In the genomic region with DNA sequence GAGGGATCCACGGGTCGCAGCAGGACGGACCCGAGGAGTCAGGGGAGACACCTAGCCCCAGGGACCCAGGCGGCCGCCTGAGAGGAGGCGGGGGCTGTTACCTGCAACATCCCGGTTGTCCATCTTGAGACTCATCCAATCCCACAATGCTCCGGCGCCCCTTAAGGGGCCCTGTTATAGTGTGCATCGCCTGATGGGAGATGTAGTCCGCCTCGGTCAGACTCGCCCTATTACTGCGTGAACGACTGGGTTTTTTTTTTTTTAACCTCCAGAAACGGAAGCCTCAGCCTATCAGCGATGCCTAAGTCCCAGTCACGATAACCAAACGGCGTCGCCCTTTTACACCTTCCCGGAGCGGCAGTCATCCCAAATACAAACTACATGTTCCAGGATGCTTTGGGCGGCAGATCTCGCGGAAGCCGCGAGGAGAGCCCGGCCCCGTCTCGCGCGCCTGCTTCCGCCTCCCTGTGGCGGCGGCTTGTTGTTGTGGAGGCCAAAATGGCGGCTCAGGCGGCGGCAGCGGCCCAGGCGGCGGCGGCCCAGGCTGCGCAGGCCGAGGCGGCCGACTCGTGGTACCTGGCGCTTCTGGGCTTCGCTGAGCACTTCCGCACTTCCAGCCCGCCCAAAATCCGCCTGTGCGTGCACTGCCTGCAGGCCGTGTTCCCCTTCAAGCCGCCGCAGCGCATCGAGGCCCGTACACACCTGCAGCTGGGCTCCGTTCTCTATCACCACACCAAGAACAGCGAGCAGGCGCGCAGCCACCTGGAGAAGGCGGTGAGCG, we compare ENCODE assay signal across 8 cellular contexts. TPM values are rescaled to one million over a fixed set of nuclear protein-coding genes. Genes with fewer than 3 reads are reported as not detected.
DNase-seq lines count a peak whose midpoint lies in the region; ATAC-seq and TF ChIP-seq lines count a peak whose summit lies in the region.

A gene with protein sequence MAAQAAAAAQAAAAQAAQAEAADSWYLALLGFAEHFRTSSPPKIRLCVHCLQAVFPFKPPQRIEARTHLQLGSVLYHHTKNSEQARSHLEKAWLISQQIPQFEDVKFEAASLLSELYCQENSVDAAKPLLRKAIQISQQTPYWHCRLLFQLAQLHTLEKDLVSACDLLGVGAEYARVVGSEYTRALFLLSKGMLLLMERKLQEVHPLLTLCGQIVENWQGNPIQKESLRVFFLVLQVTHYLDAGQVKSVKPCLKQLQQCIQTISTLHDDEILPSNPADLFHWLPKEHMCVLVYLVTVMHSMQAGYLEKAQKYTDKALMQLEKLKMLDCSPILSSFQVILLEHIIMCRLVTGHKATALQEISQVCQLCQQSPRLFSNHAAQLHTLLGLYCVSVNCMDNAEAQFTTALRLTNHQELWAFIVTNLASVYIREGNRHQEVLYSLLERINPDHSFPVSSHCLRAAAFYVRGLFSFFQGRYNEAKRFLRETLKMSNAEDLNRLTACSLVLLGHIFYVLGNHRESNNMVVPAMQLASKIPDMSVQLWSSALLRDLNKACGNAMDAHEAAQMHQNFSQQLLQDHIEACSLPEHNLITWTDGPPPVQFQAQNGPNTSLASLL (plus strand): TSS at position 468 of the 781 bp plus-strand sequence. CDS start 31 bp downstream, at position 499.
A gene with protein sequence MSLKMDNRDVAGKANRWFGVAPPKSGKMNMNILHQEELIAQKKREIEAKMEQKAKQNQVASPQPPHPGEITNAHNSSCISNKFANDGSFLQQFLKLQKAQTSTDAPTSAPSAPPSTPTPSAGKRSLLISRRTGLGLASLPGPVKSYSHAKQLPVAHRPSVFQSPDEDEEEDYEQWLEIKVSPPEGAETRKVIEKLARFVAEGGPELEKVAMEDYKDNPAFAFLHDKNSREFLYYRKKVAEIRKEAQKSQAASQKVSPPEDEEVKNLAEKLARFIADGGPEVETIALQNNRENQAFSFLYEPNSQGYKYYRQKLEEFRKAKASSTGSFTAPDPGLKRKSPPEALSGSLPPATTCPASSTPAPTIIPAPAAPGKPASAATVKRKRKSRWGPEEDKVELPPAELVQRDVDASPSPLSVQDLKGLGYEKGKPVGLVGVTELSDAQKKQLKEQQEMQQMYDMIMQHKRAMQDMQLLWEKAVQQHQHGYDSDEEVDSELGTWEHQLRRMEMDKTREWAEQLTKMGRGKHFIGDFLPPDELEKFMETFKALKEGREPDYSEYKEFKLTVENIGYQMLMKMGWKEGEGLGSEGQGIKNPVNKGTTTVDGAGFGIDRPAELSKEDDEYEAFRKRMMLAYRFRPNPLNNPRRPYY (minus strand): TSS at position 148 of the 781 bp plus-strand sequence. CDS start 13 bp downstream, at position 135.

- CTCF ChIA-PET in Panc1 (lab: Charles Lee) = no interaction called here

- H3K4me3 ChIP-seq in Jurkat, Clone E6-1 (ENCODE audit: low read length) = peak within 1 kb of the TSS; percentile 96
- H3K4me3 ChIP-seq in Panc1 (ENCODE audit: low read depth in 2 of 2, low read length in 2 of 2) = peak within 1 kb of the TSS; percentile 91
- H3K4me3 ChIP-seq in esophagus squamous epithelium = peak within 1 kb of the TSS; percentile 83 to 99 (median 88)

- H3K36me3 ChIP-seq in Panc1 (ENCODE audit: control insufficient read depth, insufficient read depth, low read length) (peaks cover 6% of the 10 kb centered on the region; the same call in 1 of the 2 replicates), esophagus squamous epithelium (peaks cover 5 to 41% (median 10%) of the 10 kb centered on the region in 3 donors)

- no peak for TF ChIP-seq CTCF in Panc1 (IDR thresholded peaks at IDR 0.05)
- TF ChIP-seq CTCF in esophagus squamous epithelium (IDR thresholded peaks at IDR 0.05) = peak in 5 of 6 experiments; percentile 34 to 58 (median 49)

- DNase-seq in DMS79 (lab: John Stamatoyannopoulos, UW) (peak; percentile 99), Panc1 (ENCODE audit: low read depth, low spot score) (peak; percentile 61), esophagus squamous epithelium (lab: John Stamatoyannopoulos, UW) (peak; percentile 68), myocyte (ENCODE audit: low read depth) (peak; percentile 90)
- DNase-seq in Jurkat, Clone E6-1 (ENCODE audit: low read depth, low spot score) = peak; percentile 94
- peak; percentile 91 to 93 for DNase-seq in activated T-cell treated with anti-CD3 and anti-CD28 coated beads, Interleukin-2, amount 50 U/mL, for 48 hours
- DNase-seq in stimulated activated CD8-positive, alpha-beta memory T cell treated with anti-CD3 and anti-CD28 coated beads, Interleukin-7, amount 100 ng/mL, for 48 hours (ENCODE audit: extremely low read depth in 1 of 2, low read depth in 1 of 2) = peak; percentile 82

- intact Hi-C loops in Panc1 (cut with micrococcal nuclease; ENCODE audit: unreplicated experiment) = no loop called here
- intact Hi-C loops in esophagus squamous epithelium (cut with DNase I) = no loop called here

- peak in 3 of 4 donors; percentile 8 to 53 (median 24) for TF ChIP-seq POLR2A in esophagus squamous epithelium (IDR thresholded peaks at IDR 0.05)

- H3K27me3 ChIP-seq in Panc1 (ENCODE audit: control insufficient read depth, insufficient read depth, low read length) (no peaks in the 10 kb centered on the region), esophagus squamous epithelium (no peaks in the 10 kb centered on the region)

- ATAC-seq in GM21619 (IDR thresholded peaks at IDR 0.05; ENCODE audit: unreplicated experiment) (peak; percentile 88), Panc1 (peak; percentile 97)

- WGBS in esophagus squamous epithelium, 2 donors = 0% methylated on average over 2 to 8 of the region's 67 CpGs

- H3K4me1 ChIP-seq in Panc1 (ENCODE audit: control insufficient read depth, insufficient read depth, low read length) (peaks cover 5% of the 10 kb centered on the region; the same call in 1 of the 2 replicates), esophagus squamous epithelium (peaks cover 21 to 54% (median 27%) of the 10 kb centered on the region in 3 donors)

- no TSS peak for BruUV-seq in Panc1 (replicated peaks; lab: Mats Ljungman, UMichigan)

- peak within 1 kb of the TSS; percentile 92 for H3K27ac ChIP-seq in Panc1 (ENCODE audit: low read length)
- peak within 1 kb of the TSS; percentile 94 to 98 (median 96) for H3K27ac ChIP-seq in esophagus squamous epithelium

- in situ Hi-C loops in Panc1 (cut with HindIII; ENCODE audit: low pct_unique_long_range_greater_than_20kb, low sequenced_read_pairs) = no loop called here

- H3K9me3 ChIP-seq in Panc1 (ENCODE audit: control insufficient read depth, insufficient read depth, low read depth, low read length) = no peaks in the 10 kb centered on the region
- H3K9me3 ChIP-seq in esophagus squamous epithelium = no peaks in the 10 kb centered on the region

- POLR2A ChIA-PET in Panc1 (lab: Charles Lee) = no interaction called here

RNA-seq across cellular contexts. Expression of the first gene that starts in this region (rescaled TPM):
- polyA plus RNA-seq in Jurkat, Clone E6-1 (2012; ENCODE audit: insufficient read depth, insufficient read length) = 50.7 TPM
- total RNA-seq in Panc1 (2021; ENCODE audit: unreplicated experiment) (38.0 TPM), esophagus squamous epithelium (10 to 100 TPM; 35.4 to 53.2 (median 39.1) TPM), myocyte (32.0 and 40.3 TPM in 2 replicates)
- 37.7 TPM for polyA plus RNA-seq in Panc1 (2012; ENCODE audit: insufficient read length)
- polyA plus RNA-seq in myocyte (2012) = 37.1 TPM

RNA-seq across cellular contexts. Expression of the second gene that starts in this region (rescaled TPM):
- 55.2 TPM for polyA plus RNA-seq in Jurkat, Clone E6-1 (2012; ENCODE audit: insufficient read depth, insufficient read length)
- total RNA-seq in Panc1 (2021; ENCODE audit: unreplicated experiment) (41.5 TPM), esophagus squamous epithelium (10 to 100 TPM; 31.0 to 47.4 (median 32.3) TPM), myocyte (32.6 and 36.4 TPM in 2 replicates)
- 38.4 TPM for polyA plus RNA-seq in Panc1 (2012; ENCODE audit: insufficient read length)
- polyA plus RNA-seq in myocyte (2012) = 46.7 TPM

Comparison
In these comparisons a context has a peak if more than half of its experiments do, and no peak if none do; other contexts are left out.
1. Peak in every context shown above with its lines: DNase-seq, ATAC-seq, H3K4me3 ChIP-seq and H3K27ac ChIP-seq.